Comparison of ENCODE assay signal across 25 cellular contexts in genomic region chr2:140565756-140566155, GRCh38.
"Had no signal": no experiment of that assay in that cellular context is flagged by ENCODE, and none has a peak within 500 bp of the region (broad histone marks: within the 10 kb centered on the region; RNA-seq: fewer than 3 reads in every experiment).

No MANE protein-coding gene starts in this region.

- ATAC-seq: activated CD8-positive, alpha-beta memory T cell treated with anti-CD3 and anti-CD28 coated beads, Interleukin-2, amount 10 ng/mL, durations not matched to agents 7 days and 5 days; T-helper 17 cell had no signal

- H3K36me3 Mint-ChIP-seq: activated CD8-positive, alpha-beta memory T cell treated with anti-CD3 and anti-CD28 coated beads, Interleukin-2, amount 10 ng/mL, durations not matched to agents 7 days and 5 days; activated naive CD4-positive, alpha-beta T cell treated with anti-CD3 and anti-CD28 coated beads, Interleukin-2, amount 50 U/mL, for 24 hours had no signal

- H3K4me3 Mint-ChIP-seq: activated B cell treated with CpG ODN at 0.5 μM for 24 hours; activated CD4-positive, alpha-beta T cell treated with anti-CD3 and anti-CD28 coated beads, Interleukin-2, amount 10 ng/mL, durations not matched to agents 24 days and 14 days; activated CD8-positive, alpha-beta memory T cell treated with anti-CD3 and anti-CD28 coated beads, Interleukin-2, amount 10 ng/mL, durations not matched to agents 7 days and 5 days; activated naive CD4-positive, alpha-beta T cell treated with anti-CD3 and anti-CD28 coated beads, Interleukin-2, amount 50 U/mL, for 24 hours; activated T-cell treated with anti-CD3 and anti-CD28 coated beads, Interleukin-2, amount 50 U/mL, for 24 hours; activated T-helper 1 cell treated with anti-CD3 and anti-CD28 coated beads, Interleukin-12 subunit alpha, Interleukin-12 subunit beta, Interleukin-2, Interleukin-4 antibody, amounts not matched to agents 30 ng/mL and 10 ng/mL and 1 ng/mL, durations not matched to agents 14 hours and 24 hours and 36 hours; T-helper 17 cell had no signal

- DNase-seq: activated B cell treated with CpG ODN at 0.5 μM for 24 hours; activated CD4-positive, alpha-beta T cell treated with anti-CD3 and anti-CD28 coated beads for 1 hour; activated CD4-positive, alpha-beta T cell treated with anti-CD3 and anti-CD28 coated beads, Interleukin-2, amount 10 ng/mL, durations not matched to agents 24 days and 14 days; activated CD4-positive, alpha-beta T cell treated with anti-CD3 and anti-CD28 coated beads, Interleukin-2, amount 50 U/mL, for 48 hours; activated CD8-positive, alpha-beta memory T cell treated with anti-CD3 and anti-CD28 coated beads, Interleukin-2, amount 10 ng/mL, durations not matched to agents 7 days and 5 days; activated effector memory CD4-positive, alpha-beta T cell treated with Interleukin-2 at 50 U/mL for 16 hours; activated naive CD4-positive, alpha-beta T cell; activated T-cell treated with anti-CD3 and anti-CD28 coated beads, Interleukin-2, amount 50 U/mL, for 24 hours; aorta; central memory CD4-positive, alpha-beta T cell; NCI-H1092 treated with DMSO at 0.1 percent for 48 hours; NCI-H1417 treated with DMSO at 0.1 percent for 48 hours; NCI-H1694; NCI-H2081; NCI-H2171; NCI-H2227 treated with DMSO at 0.1 percent for 48 hours; NCI-H446 treated with DMSO at 0.1 percent for 48 hours; NCI-H524 treated with DMSO at 0.1 percent for 48 hours; NCI-H82; SIG-M5; T-helper 17 cell; T-helper 9 cell had no signal

- H3K27ac ChIP-seq: KMS-11 had no signal

- H3K27ac Mint-ChIP-seq: activated B cell treated with CpG ODN at 0.5 μM for 24 hours; activated CD4-positive, alpha-beta T cell treated with anti-CD3 and anti-CD28 coated beads, Interleukin-2, amount 10 ng/mL, durations not matched to agents 24 days and 14 days; activated CD8-positive, alpha-beta memory T cell treated with anti-CD3 and anti-CD28 coated beads, Interleukin-2, amount 10 ng/mL, durations not matched to agents 7 days and 5 days; activated naive CD4-positive, alpha-beta T cell treated with anti-CD3 and anti-CD28 coated beads, Interleukin-2, amount 50 U/mL, for 24 hours; activated T-cell treated with anti-CD3 and anti-CD28 coated beads, Interleukin-2, amount 50 U/mL, for 24 hours; activated T-helper 1 cell treated with anti-CD3 and anti-CD28 coated beads, Interleukin-12 subunit alpha, Interleukin-12 subunit beta, Interleukin-2, Interleukin-4 antibody, amounts not matched to agents 30 ng/mL and 10 ng/mL and 1 ng/mL, durations not matched to agents 14 hours and 24 hours and 36 hours; T-helper 17 cell had no signal

- H3K4me1 Mint-ChIP-seq: activated B cell treated with CpG ODN at 0.5 μM for 24 hours; activated CD4-positive, alpha-beta T cell treated with anti-CD3 and anti-CD28 coated beads, Interleukin-2, amount 10 ng/mL, durations not matched to agents 24 days and 14 days; activated CD8-positive, alpha-beta memory T cell treated with anti-CD3 and anti-CD28 coated beads, Interleukin-2, amount 10 ng/mL, durations not matched to agents 7 days and 5 days; activated naive CD4-positive, alpha-beta T cell treated with anti-CD3 and anti-CD28 coated beads, Interleukin-2, amount 50 U/mL, for 24 hours; T-helper 17 cell had no signal

- H3K9me3 Mint-ChIP-seq: activated B cell treated with CpG ODN at 0.5 μM for 24 hours had no signal

- H3K27me3 Mint-ChIP-seq: activated B cell treated with CpG ODN at 0.5 μM for 24 hours; activated CD4-positive, alpha-beta T cell treated with anti-CD3 and anti-CD28 coated beads, Interleukin-2, amount 10 ng/mL, durations not matched to agents 24 days and 14 days; activated CD8-positive, alpha-beta memory T cell treated with anti-CD3 and anti-CD28 coated beads, Interleukin-2, amount 10 ng/mL, durations not matched to agents 7 days and 5 days; activated naive CD4-positive, alpha-beta T cell treated with anti-CD3 and anti-CD28 coated beads, Interleukin-2, amount 50 U/mL, for 24 hours; activated T-cell treated with anti-CD3 and anti-CD28 coated beads, Interleukin-2, amount 50 U/mL, for 24 hours; T-helper 17 cell had no signal
